Comparison of ENCODE assay signal across 2 cellular contexts in the genomic region with DNA sequence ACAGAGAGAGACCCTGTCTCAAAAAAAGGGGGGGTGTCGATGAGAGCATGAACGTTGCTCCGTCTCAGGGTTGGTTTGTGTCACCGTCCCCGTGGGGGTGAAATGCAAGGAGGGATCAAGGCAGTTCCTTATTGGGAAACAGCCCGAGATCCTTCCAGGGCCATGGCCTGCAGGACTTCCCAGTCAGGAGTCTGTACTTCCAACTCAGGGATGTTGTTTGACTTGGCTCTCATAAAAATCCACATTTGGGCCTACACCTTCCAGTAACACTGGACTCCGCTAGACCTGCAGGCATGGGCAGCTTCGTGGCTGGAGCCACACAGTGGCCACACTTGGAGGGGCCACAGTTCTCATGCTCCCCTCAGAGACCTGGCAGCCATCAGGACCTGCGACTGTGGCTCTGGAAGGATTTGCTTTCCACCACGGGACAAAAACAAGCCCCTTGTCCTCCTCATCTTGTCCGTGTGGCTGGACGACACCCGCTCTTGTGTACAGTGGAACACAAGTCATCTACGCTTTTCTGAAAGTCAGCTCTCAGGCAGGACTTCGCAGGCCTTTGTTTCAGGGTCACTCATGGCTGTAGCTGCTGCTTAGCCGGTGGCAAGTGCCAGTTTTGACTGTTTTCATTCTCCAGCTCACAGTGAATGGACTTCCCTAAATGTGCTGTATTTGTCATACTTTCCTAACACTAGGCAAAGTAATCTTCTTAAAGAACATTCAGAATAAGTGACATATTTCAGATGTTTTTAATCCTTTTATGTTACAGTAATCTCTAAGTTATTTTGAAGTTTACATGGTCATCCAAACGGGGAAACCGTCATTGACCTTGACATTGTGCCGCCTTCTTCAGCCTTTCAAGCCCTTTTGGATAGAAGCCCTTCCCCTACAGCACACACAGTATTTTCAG.
TF ChIP-seq lines count a peak whose summit lies in the region.

No MANE protein-coding gene starts in this region.

TF ChIP-seq in K562, 482 proteins besides CTCF, POLR2A, EP300 and RAD21 (continues in another document):
- TF ChIP-seq SIRT6 (IDR thresholded peaks at IDR 0.05; ENCODE audit: low read depth, low read length) (no peak), SREBF1 (IDR thresholded peaks at IDR 0.05; ENCODE audit: borderline replicate concordance, low read depth, low read length) (no peak), ZNF77 (CRISPR knock-in tag; IDR thresholded peaks at IDR 0.05) (no peak), ETV1 (tag; conservative IDR thresholded peaks at IDR 0.05; ENCODE audit: low read depth) (no peak), KLF1 (tag; IDR thresholded peaks at IDR 0.05) (no peak), ZNF165 (CRISPR knock-in tag; IDR thresholded peaks at IDR 0.05; ENCODE audit: borderline replicate concordance) (no peak), MYBL2 (IDR thresholded peaks at IDR 0.05; ENCODE audit: low read depth) (no peak), MYBL2 (CRISPR knock-in tag; IDR thresholded peaks at IDR 0.05; ENCODE audit: borderline replicate concordance) (no peak)
- TF ChIP-seq, protein P1, sequence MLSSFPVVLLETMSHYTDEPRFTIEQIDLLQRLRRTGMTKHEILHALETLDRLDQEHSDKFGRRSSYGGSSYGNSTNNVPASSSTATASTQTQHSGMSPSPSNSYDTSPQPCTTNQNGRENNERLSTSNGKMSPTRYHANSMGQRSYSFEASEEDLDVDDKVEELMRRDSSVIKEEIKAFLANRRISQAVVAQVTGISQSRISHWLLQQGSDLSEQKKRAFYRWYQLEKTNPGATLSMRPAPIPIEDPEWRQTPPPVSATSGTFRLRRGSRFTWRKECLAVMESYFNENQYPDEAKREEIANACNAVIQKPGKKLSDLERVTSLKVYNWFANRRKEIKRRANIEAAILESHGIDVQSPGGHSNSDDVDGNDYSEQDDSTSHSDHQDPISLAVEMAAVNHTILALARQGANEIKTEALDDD (IDR thresholded peaks at IDR 0.05): no peak
- TF ChIP-seq, protein P2, sequence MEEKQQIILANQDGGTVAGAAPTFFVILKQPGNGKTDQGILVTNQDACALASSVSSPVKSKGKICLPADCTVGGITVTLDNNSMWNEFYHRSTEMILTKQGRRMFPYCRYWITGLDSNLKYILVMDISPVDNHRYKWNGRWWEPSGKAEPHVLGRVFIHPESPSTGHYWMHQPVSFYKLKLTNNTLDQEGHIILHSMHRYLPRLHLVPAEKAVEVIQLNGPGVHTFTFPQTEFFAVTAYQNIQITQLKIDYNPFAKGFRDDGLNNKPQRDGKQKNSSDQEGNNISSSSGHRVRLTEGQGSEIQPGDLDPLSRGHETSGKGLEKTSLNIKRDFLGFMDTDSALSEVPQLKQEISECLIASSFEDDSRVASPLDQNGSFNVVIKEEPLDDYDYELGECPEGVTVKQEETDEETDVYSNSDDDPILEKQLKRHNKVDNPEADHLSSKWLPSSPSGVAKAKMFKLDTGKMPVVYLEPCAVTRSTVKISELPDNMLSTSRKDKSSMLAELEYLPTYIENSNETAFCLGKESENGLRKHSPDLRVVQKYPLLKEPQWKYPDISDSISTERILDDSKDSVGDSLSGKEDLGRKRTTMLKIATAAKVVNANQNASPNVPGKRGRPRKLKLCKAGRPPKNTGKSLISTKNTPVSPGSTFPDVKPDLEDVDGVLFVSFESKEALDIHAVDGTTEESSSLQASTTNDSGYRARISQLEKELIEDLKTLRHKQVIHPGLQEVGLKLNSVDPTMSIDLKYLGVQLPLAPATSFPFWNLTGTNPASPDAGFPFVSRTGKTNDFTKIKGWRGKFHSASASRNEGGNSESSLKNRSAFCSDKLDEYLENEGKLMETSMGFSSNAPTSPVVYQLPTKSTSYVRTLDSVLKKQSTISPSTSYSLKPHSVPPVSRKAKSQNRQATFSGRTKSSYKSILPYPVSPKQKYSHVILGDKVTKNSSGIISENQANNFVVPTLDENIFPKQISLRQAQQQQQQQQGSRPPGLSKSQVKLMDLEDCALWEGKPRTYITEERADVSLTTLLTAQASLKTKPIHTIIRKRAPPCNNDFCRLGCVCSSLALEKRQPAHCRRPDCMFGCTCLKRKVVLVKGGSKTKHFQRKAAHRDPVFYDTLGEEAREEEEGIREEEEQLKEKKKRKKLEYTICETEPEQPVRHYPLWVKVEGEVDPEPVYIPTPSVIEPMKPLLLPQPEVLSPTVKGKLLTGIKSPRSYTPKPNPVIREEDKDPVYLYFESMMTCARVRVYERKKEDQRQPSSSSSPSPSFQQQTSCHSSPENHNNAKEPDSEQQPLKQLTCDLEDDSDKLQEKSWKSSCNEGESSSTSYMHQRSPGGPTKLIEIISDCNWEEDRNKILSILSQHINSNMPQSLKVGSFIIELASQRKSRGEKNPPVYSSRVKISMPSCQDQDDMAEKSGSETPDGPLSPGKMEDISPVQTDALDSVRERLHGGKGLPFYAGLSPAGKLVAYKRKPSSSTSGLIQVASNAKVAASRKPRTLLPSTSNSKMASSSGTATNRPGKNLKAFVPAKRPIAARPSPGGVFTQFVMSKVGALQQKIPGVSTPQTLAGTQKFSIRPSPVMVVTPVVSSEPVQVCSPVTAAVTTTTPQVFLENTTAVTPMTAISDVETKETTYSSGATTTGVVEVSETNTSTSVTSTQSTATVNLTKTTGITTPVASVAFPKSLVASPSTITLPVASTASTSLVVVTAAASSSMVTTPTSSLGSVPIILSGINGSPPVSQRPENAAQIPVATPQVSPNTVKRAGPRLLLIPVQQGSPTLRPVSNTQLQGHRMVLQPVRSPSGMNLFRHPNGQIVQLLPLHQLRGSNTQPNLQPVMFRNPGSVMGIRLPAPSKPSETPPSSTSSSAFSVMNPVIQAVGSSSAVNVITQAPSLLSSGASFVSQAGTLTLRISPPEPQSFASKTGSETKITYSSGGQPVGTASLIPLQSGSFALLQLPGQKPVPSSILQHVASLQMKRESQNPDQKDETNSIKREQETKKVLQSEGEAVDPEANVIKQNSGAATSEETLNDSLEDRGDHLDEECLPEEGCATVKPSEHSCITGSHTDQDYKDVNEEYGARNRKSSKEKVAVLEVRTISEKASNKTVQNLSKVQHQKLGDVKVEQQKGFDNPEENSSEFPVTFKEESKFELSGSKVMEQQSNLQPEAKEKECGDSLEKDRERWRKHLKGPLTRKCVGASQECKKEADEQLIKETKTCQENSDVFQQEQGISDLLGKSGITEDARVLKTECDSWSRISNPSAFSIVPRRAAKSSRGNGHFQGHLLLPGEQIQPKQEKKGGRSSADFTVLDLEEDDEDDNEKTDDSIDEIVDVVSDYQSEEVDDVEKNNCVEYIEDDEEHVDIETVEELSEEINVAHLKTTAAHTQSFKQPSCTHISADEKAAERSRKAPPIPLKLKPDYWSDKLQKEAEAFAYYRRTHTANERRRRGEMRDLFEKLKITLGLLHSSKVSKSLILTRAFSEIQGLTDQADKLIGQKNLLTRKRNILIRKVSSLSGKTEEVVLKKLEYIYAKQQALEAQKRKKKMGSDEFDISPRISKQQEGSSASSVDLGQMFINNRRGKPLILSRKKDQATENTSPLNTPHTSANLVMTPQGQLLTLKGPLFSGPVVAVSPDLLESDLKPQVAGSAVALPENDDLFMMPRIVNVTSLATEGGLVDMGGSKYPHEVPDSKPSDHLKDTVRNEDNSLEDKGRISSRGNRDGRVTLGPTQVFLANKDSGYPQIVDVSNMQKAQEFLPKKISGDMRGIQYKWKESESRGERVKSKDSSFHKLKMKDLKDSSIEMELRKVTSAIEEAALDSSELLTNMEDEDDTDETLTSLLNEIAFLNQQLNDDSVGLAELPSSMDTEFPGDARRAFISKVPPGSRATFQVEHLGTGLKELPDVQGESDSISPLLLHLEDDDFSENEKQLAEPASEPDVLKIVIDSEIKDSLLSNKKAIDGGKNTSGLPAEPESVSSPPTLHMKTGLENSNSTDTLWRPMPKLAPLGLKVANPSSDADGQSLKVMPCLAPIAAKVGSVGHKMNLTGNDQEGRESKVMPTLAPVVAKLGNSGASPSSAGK (IDR thresholded peaks at IDR 0.05): no peak

TF ChIP-seq in GM12891, 5 proteins besides CTCF, POLR2A, EP300 and RAD21:
- TF ChIP-seq TAF1 (IDR thresholded peaks at IDR 0.05; ENCODE audit: low read depth, low read length) (no peak), SPI1 (IDR thresholded peaks at IDR 0.05; ENCODE audit: low read depth, low read length) (no peak), POLR2AphosphoS5 (IDR thresholded peaks at IDR 0.05; ENCODE audit: low read depth, low read length) (no peak), POU2F2 (IDR thresholded peaks at IDR 0.05; ENCODE audit: low read depth, low read length) (no peak), PAX5 (IDR thresholded peaks at IDR 0.05; ENCODE audit: insufficient read depth, low read length, severe bottlenecking) (no peak)
TF ChIP-seq in GM12891: peak in this region for 0.
